Comparison of ENCODE assay signal across 9 cellular contexts in genomic region chr6:31558631-31559500, GRCh38. TPM values are rescaled to one million over a fixed set of nuclear protein-coding genes. Genes with fewer than 3 reads are reported as not detected.
A peak's percentile ranks its signal among the peaks of the same experiment; 100 is the strongest.
DNase-seq lines count a peak whose midpoint lies in the region; ATAC-seq and TF ChIP-seq lines count a peak whose summit lies in the region.
"Had no signal": no experiment of that assay in that cellular context is flagged by ENCODE, and none has a peak within 500 bp of the region (broad histone marks: within the 10 kb centered on the region; RNA-seq: fewer than 3 reads in every experiment).

No MANE protein-coding gene starts in this region.

- no peak for TF ChIP-seq POLR2A in sigmoid colon (IDR thresholded peaks at IDR 0.05)

- H3K36me3 Mint-ChIP-seq in activated CD8-positive, alpha-beta T cell treated with anti-CD3 and anti-CD28 coated beads for 36 hours (ENCODE audit: low read depth): peaks cover 45% of the 10 kb centered on the region

- TF ChIP-seq CTCF in activated CD8-positive, alpha-beta T cell treated with anti-CD3 and anti-CD28 coated beads for 36 hours (IDR thresholded peaks at IDR 0.05): no peak
- TF ChIP-seq CTCF in fibroblast of pulmonary artery (IDR thresholded peaks at IDR 0.05; ENCODE audit: low read length, missing control alignments): no peak
- TF ChIP-seq CTCF in sigmoid colon (IDR thresholded peaks at IDR 0.05): no peak

- WGBS in sigmoid colon, 2 donors: 56 to 83% methylated on average over 14 of the region's 14 CpGs

- no peak for TF ChIP-seq EP300 in sigmoid colon (IDR thresholded peaks at IDR 0.05)

- H3K9me3 ChIP-seq in sigmoid colon: no peaks in the 10 kb centered on the region

- H3K9me3 Mint-ChIP-seq in activated CD8-positive, alpha-beta T cell treated with anti-CD3 and anti-CD28 coated beads for 36 hours: no peaks in the 10 kb centered on the region
- H3K9me3 Mint-ChIP-seq: brain had no signal

- ATAC-seq in activated CD8-positive, alpha-beta T cell treated with anti-CD3 and anti-CD28 coated beads for 36 hours: peak; percentile 54
- ATAC-seq in HG02798 (IDR thresholded peaks at IDR 0.05; ENCODE audit: poor library complexity, unreplicated experiment): no peak

- peak overlapping the region; percentile 90 for H3K27ac Mint-ChIP-seq in activated CD8-positive, alpha-beta T cell treated with anti-CD3 and anti-CD28 coated beads for 36 hours

- in situ Hi-C loops in KBM-7 (cut with MboI; ENCODE audit: low pct_unique_long_range_greater_than_20kb, low sequenced_read_pairs): no loop called here

- peak overlapping the region; percentile 56 for H3K4me3 Mint-ChIP-seq in activated CD8-positive, alpha-beta T cell treated with anti-CD3 and anti-CD28 coated beads for 36 hours
- H3K4me3 Mint-ChIP-seq: brain had no signal

- intact Hi-C loops in activated CD8-positive, alpha-beta T cell treated with anti-CD3 and anti-CD28 coated beads for 36 hours (cut with micrococcal nuclease): loop anchor here (1.0 to 2.0 kb wide), 2 partner anchors 9 to 16 kb away; partner anchors contain the start of gene TNF
- intact Hi-C loops in sigmoid colon (cut with DNase I): loop anchor here (1.0 kb wide), 1 partner anchor 10 kb away; no protein-coding TSS in a partner anchor

- DNase-seq in Ammon's horn (ENCODE audit: low spot score): peak; percentile 58
- peak; percentile 98 for DNase-seq in KBM-7
- peak; percentile 85 for DNase-seq in activated CD8-positive, alpha-beta T cell treated with anti-CD3 and anti-CD28 coated beads for 36 hours
- peak; percentile 62 for DNase-seq in fibroblast of pulmonary artery (ENCODE audit: low read depth)
- peak; percentile 69 for DNase-seq in sigmoid colon
- DNase-seq in cerebellar cortex (ENCODE audit: low spot score): no peak
- DNase-seq in NCI-H2107 (lab: John Stamatoyannopoulos, UW): no peak

- H3K36me3 ChIP-seq in sigmoid colon: peaks cover 11 to 52% (median 20%) of the 10 kb centered on the region in 4 donors

- peak overlapping the region in 3 of 4 donors; percentile 40 to 55 (median 54) for H3K27ac ChIP-seq in sigmoid colon

- POLR2A ChIA-PET in activated CD8-positive, alpha-beta T cell treated with anti-CD3 and anti-CD28 coated beads for 36 hours (lab: Charles Lee): interaction anchor here (1.1 to 35.7 kb wide), 7 partner anchors 7 to 93 kb away, joined by 3 to 1181 read pairs (median 4); partner anchors contain the start of genes BAG6, LST1, LTA and LTB

- no peaks in the 10 kb centered on the region for H3K27me3 Mint-ChIP-seq in activated CD8-positive, alpha-beta T cell treated with anti-CD3 and anti-CD28 coated beads for 36 hours
- H3K27me3 Mint-ChIP-seq: brain had no signal

- H3K4me3 ChIP-seq in fibroblast of pulmonary artery (replicated peaks; ENCODE audit: low read depth, low read length) (no peak overlapping the region), sigmoid colon (no peak overlapping the region)

- H3K4me1 Mint-ChIP-seq in activated CD8-positive, alpha-beta T cell treated with anti-CD3 and anti-CD28 coated beads for 36 hours (ENCODE audit: low read depth): peaks cover 80% of the 10 kb centered on the region
- H3K4me1 Mint-ChIP-seq: brain had no signal

- CTCF ChIA-PET in activated CD8-positive, alpha-beta T cell treated with anti-CD3 and anti-CD28 coated beads for 36 hours (lab: Charles Lee): interaction anchor here (1.5 to 56.2 kb wide), 5 partner anchors 8 to 33 kb away, joined by 5 to 2542 read pairs (median 25); partner anchors contain the start of genes ATP6V1G2, LST1, LTA and LTB

- H3K27me3 ChIP-seq in sigmoid colon: no peaks in the 10 kb centered on the region

- peaks cover 0 to 20% (median 5%) of the 10 kb centered on the region in 4 donors for H3K4me1 ChIP-seq in sigmoid colon

RNA-seq across cellular contexts. Expression of gene NFKBIL1, which starts 11.5 kb away (rescaled TPM):
- 10 to 100 TPM; 11.3 to 13.0 TPM for total RNA-seq in activated CD8-positive, alpha-beta T cell treated with anti-CD3 and anti-CD28 coated beads for 36 hours
- 10 to 100 TPM; 32.5 to 55.1 (median 36.3) TPM for total RNA-seq in sigmoid colon
- polyA plus RNA-seq in sigmoid colon: 10 to 100 TPM; 18.0 to 31.3 (median 25.2) TPM

RNA-seq across cellular contexts. Expression of gene ATP6V1G2, which starts 12.5 kb away (rescaled TPM):
- 1 to 10 TPM in 1 of 2 experiments, under 1 TPM in 1; 0.86 to 1.1 TPM for total RNA-seq in activated CD8-positive, alpha-beta T cell treated with anti-CD3 and anti-CD28 coated beads for 36 hours
- total RNA-seq in sigmoid colon: 1 to 10 TPM; 2.8 to 9.1 (median 5.0) TPM
- polyA plus RNA-seq in sigmoid colon: 1 to 10 TPM in 1 of 3 donors, not detected in 2; 3.0 TPM

RNA-seq across cellular contexts. Expression of gene LTA, which starts 13.2 kb away (rescaled TPM):
- total RNA-seq in activated CD8-positive, alpha-beta T cell treated with anti-CD3 and anti-CD28 coated beads for 36 hours: 100 to 1,000 TPM; 713 to 724 TPM
- not detected for total RNA-seq in sigmoid colon
- polyA plus RNA-seq in sigmoid colon: 1 to 10 TPM in 1 of 3 donors, not detected in 2; 3.6 TPM

RNA-seq across cellular contexts. Expression of gene TNF, which starts 16.5 kb away (rescaled TPM):
- total RNA-seq in activated CD8-positive, alpha-beta T cell treated with anti-CD3 and anti-CD28 coated beads for 36 hours: 10 to 100 TPM; 89.2 to 92.5 TPM
- under 1 TPM in 1 of 4 donors, not detected in 3; 0.33 TPM for total RNA-seq in sigmoid colon
- 1 to 10 TPM in 1 of 3 donors, under 1 TPM in 2; 0.60 to 2.6 (median 0.92) TPM for polyA plus RNA-seq in sigmoid colon

RNA-seq across cellular contexts. Expression of gene DDX39B, which starts 17.1 kb away (rescaled TPM):
- total RNA-seq in activated CD8-positive, alpha-beta T cell treated with anti-CD3 and anti-CD28 coated beads for 36 hours: 100 to 1,000 TPM; 568 to 572 TPM
- 100 to 1,000 TPM; 211 to 301 (median 239) TPM for total RNA-seq in sigmoid colon
- polyA plus RNA-seq in sigmoid colon: 100 to 1,000 TPM; 130 to 293 (median 153) TPM

Comparison
In these comparisons a context has a peak if more than half of its experiments do, and no peak if none do; other contexts are left out.
1. DNase-seq: peak in Ammon's horn (single experiment), KBM-7 (single experiment), activated CD8-positive, alpha-beta T cell treated with anti-CD3 and anti-CD28 coated beads for 36 hours (single experiment), fibroblast of pulmonary artery (single experiment) and sigmoid colon (single experiment); none in cerebellar cortex (single experiment) and NCI-H2107 (single experiment).
2. RNA of gene LTA, which starts 13.2 kb away (total RNA-seq): 713 to 724 TPM in activated CD8-positive, alpha-beta T cell treated with anti-CD3 and anti-CD28 coated beads for 36 hours; not detected in sigmoid colon; every median in the first group is over 100 times any median in the second.